1 cellular context compared by ENCODE assay signal in genomic region chr22:40627612-40628011, GRCh38.
TF ChIP-seq lines count a peak whose summit lies in the region.

No MANE protein-coding gene starts in this region.

TF ChIP-seq in SK-N-SH, 30 proteins besides CTCF, POLR2A, EP300 and RAD21:
- TF ChIP-seq YY1 (IDR thresholded peaks at IDR 0.05; ENCODE audit: low read depth), result no peak
- no peak for TF ChIP-seq USF2 (IDR thresholded peaks at IDR 0.05; ENCODE audit: borderline replicate concordance, low read depth, low read length)
- no peak for TF ChIP-seq TEAD4 (IDR thresholded peaks at IDR 0.05; ENCODE audit: borderline replicate concordance, insufficient read depth)
- no peak for TF ChIP-seq FOXJ3 (CRISPR knock-in tag; IDR thresholded peaks at IDR 0.05)
- no peak for TF ChIP-seq ELF1 (IDR thresholded peaks at IDR 0.05)
